Comparison of ENCODE assay signal across 1 cellular context in the genomic region with DNA sequence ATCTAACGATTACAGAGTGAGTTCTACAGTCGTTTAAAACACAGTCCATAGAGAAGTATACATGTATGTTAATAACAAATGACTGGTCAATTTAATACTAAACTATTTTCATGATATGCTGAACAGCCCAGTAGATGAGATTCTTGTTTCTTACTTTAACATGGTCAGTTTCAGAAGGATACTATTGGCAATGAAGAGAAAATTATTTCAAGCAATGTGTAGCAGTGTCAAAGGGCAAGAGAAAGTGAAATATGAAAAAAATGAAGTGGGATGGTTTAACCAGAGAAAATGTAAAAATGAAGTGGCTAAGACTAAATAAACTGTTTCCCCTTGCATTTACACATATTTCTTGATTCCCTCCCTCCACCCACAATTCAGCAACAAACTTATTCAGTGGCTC.
TF ChIP-seq lines count a peak whose summit lies in the region.

No MANE protein-coding gene starts in this region.

TF ChIP-seq in GM12878, 131 proteins besides CTCF, POLR2A, EP300 and RAD21 (continued from another document):
- TF ChIP-seq, protein P1, sequence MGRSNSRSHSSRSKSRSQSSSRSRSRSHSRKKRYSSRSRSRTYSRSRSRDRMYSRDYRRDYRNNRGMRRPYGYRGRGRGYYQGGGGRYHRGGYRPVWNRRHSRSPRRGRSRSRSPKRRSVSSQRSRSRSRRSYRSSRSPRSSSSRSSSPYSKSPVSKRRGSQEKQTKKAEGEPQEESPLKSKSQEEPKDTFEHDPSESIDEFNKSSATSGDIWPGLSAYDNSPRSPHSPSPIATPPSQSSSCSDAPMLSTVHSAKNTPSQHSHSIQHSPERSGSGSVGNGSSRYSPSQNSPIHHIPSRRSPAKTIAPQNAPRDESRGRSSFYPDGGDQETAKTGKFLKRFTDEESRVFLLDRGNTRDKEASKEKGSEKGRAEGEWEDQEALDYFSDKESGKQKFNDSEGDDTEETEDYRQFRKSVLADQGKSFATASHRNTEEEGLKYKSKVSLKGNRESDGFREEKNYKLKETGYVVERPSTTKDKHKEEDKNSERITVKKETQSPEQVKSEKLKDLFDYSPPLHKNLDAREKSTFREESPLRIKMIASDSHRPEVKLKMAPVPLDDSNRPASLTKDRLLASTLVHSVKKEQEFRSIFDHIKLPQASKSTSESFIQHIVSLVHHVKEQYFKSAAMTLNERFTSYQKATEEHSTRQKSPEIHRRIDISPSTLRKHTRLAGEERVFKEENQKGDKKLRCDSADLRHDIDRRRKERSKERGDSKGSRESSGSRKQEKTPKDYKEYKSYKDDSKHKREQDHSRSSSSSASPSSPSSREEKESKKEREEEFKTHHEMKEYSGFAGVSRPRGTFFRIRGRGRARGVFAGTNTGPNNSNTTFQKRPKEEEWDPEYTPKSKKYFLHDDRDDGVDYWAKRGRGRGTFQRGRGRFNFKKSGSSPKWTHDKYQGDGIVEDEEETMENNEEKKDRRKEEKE (IDR thresholded peaks at IDR 0.05): no peak
- no peak for TF ChIP-seq TCF3 (IDR thresholded peaks at IDR 0.05; ENCODE audit: borderline replicate concordance, insufficient read depth, low read depth, low read length)
- no peak for TF ChIP-seq POLR2AphosphoS5 (IDR thresholded peaks at IDR 0.05; ENCODE audit: low read length)
TF ChIP-seq in GM12878: peak in this region for 0.
